In the genomic region with DNA sequence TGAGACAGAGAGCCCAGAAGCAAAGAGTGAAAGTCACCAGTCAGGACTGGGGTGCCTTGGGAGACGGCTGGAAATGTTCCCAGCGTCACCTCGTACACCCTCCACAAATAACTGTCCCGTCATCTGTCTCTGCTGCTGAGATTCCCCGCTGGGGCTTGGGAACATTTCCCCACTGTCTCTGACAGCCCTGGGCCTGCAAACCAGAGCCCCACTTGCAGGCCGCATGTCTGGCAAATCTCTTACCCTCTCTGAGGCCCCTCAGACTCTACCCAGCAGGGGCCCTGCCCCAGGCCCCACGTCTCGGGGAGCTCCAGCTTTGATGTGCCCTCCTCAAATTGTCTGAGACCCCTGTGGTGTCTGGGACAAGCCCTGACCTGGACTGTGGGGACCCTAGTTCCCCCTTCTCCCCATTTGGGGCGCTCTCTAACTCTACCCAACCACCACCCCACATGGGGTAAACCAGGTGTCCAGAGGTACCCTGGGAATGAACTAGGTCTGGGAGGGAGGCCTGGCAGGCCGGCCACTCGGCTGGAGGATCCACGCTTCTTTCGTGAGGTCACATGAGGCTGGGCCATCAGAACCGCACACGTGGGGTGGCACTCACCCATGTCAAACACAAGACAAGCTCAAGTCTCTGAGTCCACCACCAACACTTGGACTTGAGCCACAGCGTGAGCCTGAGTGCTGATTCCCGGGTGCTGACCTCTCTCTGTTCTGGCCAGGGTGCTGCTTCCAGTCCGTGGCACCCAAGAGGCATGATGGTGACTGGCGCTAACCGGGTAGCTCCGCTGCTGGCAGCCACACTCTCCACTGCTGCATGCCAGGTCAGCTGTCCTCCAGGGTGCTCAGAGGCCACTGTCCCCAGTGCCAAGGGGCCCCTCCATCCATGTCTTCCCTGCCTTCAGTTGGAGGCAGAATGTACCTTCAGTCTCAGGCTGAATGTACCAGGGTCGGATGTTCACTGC, we compare ENCODE assay signal across 1 cellular context.
TF ChIP-seq lines count a peak whose summit lies in the region.

No MANE protein-coding gene starts in this region.

TF ChIP-seq in H1, 55 proteins besides CTCF, POLR2A, EP300 and RAD21:
- TF ChIP-seq, protein P1, sequence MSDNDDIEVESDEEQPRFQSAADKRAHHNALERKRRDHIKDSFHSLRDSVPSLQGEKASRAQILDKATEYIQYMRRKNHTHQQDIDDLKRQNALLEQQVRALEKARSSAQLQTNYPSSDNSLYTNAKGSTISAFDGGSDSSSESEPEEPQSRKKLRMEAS (IDR thresholded peaks at IDR 0.05): no peak
- no peak for TF ChIP-seq CEBPB (IDR thresholded peaks at IDR 0.05; ENCODE audit: low read depth, low read length)
- no peak for TF ChIP-seq RFX5 (IDR thresholded peaks at IDR 0.05; ENCODE audit: borderline replicate concordance, low read depth, low read length)
- no peak for TF ChIP-seq KDM1A (IDR thresholded peaks at IDR 0.05; ENCODE audit: borderline replicate concordance, low read length)
- TF ChIP-seq, protein P2, sequence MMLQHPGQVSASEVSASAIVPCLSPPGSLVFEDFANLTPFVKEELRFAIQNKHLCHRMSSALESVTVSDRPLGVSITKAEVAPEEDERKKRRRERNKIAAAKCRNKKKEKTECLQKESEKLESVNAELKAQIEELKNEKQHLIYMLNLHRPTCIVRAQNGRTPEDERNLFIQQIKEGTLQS (IDR thresholded peaks at IDR 0.05; ENCODE audit: insufficient read depth, low read depth, low read length): no peak
- no peak for TF ChIP-seq EGR1 (IDR thresholded peaks at IDR 0.05; ENCODE audit: borderline replicate concordance, low read depth, low read length)
- no peak for TF ChIP-seq RBBP5 (IDR thresholded peaks at IDR 0.05; ENCODE audit: borderline replicate concordance, low read depth, low read length)
- no peak for TF ChIP-seq SIX5 (IDR thresholded peaks at IDR 0.05; ENCODE audit: low read depth, low read length)
- TF ChIP-seq HDAC6 (IDR thresholded peaks at IDR 0.05; ENCODE audit: low read depth, low read length): no peak
- no peak for TF ChIP-seq SUZ12 (IDR thresholded peaks at IDR 0.05; ENCODE audit: low read length)
- no peak for TF ChIP-seq JUN (IDR thresholded peaks at IDR 0.05; ENCODE audit: low read depth, low read length)
- TF ChIP-seq BRCA1 (IDR thresholded peaks at IDR 0.05; ENCODE audit: low read depth, low read length): no peak
- TF ChIP-seq FOSL1 (IDR thresholded peaks at IDR 0.05; ENCODE audit: insufficient read depth, low read depth, low read length): no peak
- TF ChIP-seq CBX8 (IDR thresholded peaks at IDR 0.05; ENCODE audit: borderline replicate concordance, low read depth, low read length): no peak
- no peak for TF ChIP-seq ASH2L (IDR thresholded peaks at IDR 0.05; ENCODE audit: low read length)
- no peak for TF ChIP-seq CBX5 (IDR thresholded peaks at IDR 0.05; ENCODE audit: low read depth, low read length)
- TF ChIP-seq KDM4A (IDR thresholded peaks at IDR 0.05; ENCODE audit: low read depth, low read length, severe bottlenecking): no peak
- no peak for TF ChIP-seq SIRT6 (IDR thresholded peaks at IDR 0.05; ENCODE audit: low read length)
- TF ChIP-seq SIN3A (conservative IDR thresholded peaks at IDR 0.05 in 1 of 2, IDR thresholded peaks at IDR 0.05 in 1 of 2; ENCODE audit: low read depth in 1 of 2, low read length in 2 of 2): no peak
- no peak for TF ChIP-seq BACH1 (IDR thresholded peaks at IDR 0.05; ENCODE audit: low read length)
